ENCODE assay signal across 1 cellular context in the genomic region with DNA sequence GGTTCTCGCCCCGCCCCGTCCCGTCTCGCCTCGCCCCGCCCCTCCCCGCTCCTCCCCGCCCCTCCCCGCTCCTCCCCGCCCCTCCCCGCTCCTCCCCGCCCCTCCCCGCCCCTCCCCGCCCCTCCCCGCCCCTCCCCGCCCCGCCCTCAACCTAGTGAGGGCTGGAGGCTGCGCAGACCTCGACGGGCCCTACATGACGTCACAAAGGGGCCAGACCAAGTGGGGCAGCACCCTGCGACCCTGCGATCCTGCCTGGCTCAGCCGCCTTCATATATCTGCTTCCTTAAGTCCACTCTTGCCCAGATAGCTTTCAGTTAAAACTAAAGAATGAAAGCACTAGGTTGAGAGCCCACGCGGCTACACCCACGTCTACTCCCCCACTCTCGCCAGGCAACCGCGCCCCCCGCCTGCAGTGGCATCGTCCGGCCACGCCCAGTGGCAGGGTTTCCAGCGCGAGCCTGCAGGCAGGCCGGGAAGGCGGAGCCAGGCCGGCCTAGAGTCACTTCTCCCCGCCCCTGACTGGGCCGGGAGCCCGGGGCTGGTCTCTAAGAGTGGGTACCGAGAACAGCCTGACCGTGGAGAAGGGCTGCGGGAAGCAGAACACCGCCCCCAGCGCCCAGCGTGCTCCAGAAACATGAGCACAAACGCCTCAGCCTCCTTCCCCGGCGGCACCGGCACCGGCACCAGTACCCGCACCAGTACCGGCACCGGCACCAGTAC.
A peak's percentile ranks its signal among the peaks of the same experiment; 100 is the strongest.
TF ChIP-seq lines count a peak whose summit lies in the region.

No MANE protein-coding gene starts in this region.

TF ChIP-seq in HepG2, 621 proteins besides CTCF, POLR2A, EP300 and RAD21 (continued from another document and continues in another):
- no peak for TF ChIP-seq ZNF546 (CRISPR knock-in tag; conservative IDR thresholded peaks at IDR 0.05)
- TF ChIP-seq CREM (IDR thresholded peaks at IDR 0.05), result peak; percentile 62; the same call in 1 of the 2 replicates
- TF ChIP-seq CREM (CRISPR knock-in tag; IDR thresholded peaks at IDR 0.05), result no peak
- peak; percentile 61 for TF ChIP-seq RBFOX2 (IDR thresholded peaks at IDR 0.05; ENCODE audit: low read depth, low read length)
- 0 out of 2 replicates have a peak, but pooled peaks have one; percentile 45 for TF ChIP-seq ZNF280B (CRISPR knock-in tag; IDR thresholded peaks at IDR 0.05; ENCODE audit: borderline replicate concordance)
- TF ChIP-seq FOXA3 (CRISPR knock-in tag; IDR thresholded peaks at IDR 0.05), result peak; percentile 25; the same call in 1 of the 2 replicates
- no peak for TF ChIP-seq BRCA1 (CRISPR knock-in tag; IDR thresholded peaks at IDR 0.05)
- no peak for TF ChIP-seq PRDM15 (CRISPR knock-in tag; IDR thresholded peaks at IDR 0.05)
- TF ChIP-seq, protein P1, sequence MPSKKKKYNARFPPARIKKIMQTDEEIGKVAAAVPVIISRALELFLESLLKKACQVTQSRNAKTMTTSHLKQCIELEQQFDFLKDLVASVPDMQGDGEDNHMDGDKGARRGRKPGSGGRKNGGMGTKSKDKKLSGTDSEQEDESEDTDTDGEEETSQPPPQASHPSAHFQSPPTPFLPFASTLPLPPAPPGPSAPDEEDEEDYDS (CRISPR knock-in tag; IDR thresholded peaks at IDR 0.05), result peak; percentile 66
- peak; percentile 42; the same call in 1 of the 2 replicates for TF ChIP-seq MED1 (CRISPR knock-in tag; IDR thresholded peaks at IDR 0.05)
- TF ChIP-seq SOX6 (IDR thresholded peaks at IDR 0.05), result no peak
- TF ChIP-seq SOX6 (CRISPR knock-in tag; IDR thresholded peaks at IDR 0.05), result peak; percentile 51
- TF ChIP-seq, protein P2, sequence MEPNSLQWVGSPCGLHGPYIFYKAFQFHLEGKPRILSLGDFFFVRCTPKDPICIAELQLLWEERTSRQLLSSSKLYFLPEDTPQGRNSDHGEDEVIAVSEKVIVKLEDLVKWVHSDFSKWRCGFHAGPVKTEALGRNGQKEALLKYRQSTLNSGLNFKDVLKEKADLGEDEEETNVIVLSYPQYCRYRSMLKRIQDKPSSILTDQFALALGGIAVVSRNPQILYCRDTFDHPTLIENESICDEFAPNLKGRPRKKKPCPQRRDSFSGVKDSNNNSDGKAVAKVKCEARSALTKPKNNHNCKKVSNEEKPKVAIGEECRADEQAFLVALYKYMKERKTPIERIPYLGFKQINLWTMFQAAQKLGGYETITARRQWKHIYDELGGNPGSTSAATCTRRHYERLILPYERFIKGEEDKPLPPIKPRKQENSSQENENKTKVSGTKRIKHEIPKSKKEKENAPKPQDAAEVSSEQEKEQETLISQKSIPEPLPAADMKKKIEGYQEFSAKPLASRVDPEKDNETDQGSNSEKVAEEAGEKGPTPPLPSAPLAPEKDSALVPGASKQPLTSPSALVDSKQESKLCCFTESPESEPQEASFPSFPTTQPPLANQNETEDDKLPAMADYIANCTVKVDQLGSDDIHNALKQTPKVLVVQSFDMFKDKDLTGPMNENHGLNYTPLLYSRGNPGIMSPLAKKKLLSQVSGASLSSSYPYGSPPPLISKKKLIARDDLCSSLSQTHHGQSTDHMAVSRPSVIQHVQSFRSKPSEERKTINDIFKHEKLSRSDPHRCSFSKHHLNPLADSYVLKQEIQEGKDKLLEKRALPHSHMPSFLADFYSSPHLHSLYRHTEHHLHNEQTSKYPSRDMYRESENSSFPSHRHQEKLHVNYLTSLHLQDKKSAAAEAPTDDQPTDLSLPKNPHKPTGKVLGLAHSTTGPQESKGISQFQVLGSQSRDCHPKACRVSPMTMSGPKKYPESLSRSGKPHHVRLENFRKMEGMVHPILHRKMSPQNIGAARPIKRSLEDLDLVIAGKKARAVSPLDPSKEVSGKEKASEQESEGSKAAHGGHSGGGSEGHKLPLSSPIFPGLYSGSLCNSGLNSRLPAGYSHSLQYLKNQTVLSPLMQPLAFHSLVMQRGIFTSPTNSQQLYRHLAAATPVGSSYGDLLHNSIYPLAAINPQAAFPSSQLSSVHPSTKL (CRISPR knock-in tag; IDR thresholded peaks at IDR 0.05), result peak; percentile 28; the same call in 1 of the 2 replicates
- TF ChIP-seq YEATS4 (CRISPR knock-in tag; IDR thresholded peaks at IDR 0.05; ENCODE audit: borderline replicate concordance), result no peak
- TF ChIP-seq GABPA (IDR thresholded peaks at IDR 0.05; ENCODE audit: low read depth, low read length), result no peak
- no peak for TF ChIP-seq GABPA (CRISPR knock-in tag; IDR thresholded peaks at IDR 0.05; ENCODE audit: low read depth)
- TF ChIP-seq THAP11 (CRISPR knock-in tag; IDR thresholded peaks at IDR 0.05), result peak; percentile 11; the same call in 1 of the 2 replicates
- no peak; the same call in 1 of the 2 replicates for TF ChIP-seq THAP9 (CRISPR knock-in tag; IDR thresholded peaks at IDR 0.05; ENCODE audit: borderline replicate concordance)
- TF ChIP-seq, protein P3, sequence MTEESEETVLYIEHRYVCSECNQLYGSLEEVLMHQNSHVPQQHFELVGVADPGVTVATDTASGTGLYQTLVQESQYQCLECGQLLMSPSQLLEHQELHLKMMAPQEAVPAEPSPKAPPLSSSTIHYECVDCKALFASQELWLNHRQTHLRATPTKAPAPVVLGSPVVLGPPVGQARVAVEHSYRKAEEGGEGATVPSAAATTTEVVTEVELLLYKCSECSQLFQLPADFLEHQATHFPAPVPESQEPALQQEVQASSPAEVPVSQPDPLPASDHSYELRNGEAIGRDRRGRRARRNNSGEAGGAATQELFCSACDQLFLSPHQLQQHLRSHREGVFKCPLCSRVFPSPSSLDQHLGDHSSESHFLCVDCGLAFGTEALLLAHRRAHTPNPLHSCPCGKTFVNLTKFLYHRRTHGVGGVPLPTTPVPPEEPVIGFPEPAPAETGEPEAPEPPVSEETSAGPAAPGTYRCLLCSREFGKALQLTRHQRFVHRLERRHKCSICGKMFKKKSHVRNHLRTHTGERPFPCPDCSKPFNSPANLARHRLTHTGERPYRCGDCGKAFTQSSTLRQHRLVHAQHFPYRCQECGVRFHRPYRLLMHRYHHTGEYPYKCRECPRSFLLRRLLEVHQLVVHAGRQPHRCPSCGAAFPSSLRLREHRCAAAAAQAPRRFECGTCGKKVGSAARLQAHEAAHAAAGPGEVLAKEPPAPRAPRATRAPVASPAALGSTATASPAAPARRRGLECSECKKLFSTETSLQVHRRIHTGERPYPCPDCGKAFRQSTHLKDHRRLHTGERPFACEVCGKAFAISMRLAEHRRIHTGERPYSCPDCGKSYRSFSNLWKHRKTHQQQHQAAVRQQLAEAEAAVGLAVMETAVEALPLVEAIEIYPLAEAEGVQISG (CRISPR knock-in tag; IDR thresholded peaks at IDR 0.05), result peak; percentile 36; the same call in 1 of the 2 replicates
- TF ChIP-seq POGZ (CRISPR knock-in tag; IDR thresholded peaks at IDR 0.05), result peak; percentile 50; the same call in 1 of the 2 replicates
- TF ChIP-seq, protein P4, sequence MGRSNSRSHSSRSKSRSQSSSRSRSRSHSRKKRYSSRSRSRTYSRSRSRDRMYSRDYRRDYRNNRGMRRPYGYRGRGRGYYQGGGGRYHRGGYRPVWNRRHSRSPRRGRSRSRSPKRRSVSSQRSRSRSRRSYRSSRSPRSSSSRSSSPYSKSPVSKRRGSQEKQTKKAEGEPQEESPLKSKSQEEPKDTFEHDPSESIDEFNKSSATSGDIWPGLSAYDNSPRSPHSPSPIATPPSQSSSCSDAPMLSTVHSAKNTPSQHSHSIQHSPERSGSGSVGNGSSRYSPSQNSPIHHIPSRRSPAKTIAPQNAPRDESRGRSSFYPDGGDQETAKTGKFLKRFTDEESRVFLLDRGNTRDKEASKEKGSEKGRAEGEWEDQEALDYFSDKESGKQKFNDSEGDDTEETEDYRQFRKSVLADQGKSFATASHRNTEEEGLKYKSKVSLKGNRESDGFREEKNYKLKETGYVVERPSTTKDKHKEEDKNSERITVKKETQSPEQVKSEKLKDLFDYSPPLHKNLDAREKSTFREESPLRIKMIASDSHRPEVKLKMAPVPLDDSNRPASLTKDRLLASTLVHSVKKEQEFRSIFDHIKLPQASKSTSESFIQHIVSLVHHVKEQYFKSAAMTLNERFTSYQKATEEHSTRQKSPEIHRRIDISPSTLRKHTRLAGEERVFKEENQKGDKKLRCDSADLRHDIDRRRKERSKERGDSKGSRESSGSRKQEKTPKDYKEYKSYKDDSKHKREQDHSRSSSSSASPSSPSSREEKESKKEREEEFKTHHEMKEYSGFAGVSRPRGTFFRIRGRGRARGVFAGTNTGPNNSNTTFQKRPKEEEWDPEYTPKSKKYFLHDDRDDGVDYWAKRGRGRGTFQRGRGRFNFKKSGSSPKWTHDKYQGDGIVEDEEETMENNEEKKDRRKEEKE (IDR thresholded peaks at IDR 0.05), result no peak
- peak; percentile 57; the same call in 1 of the 2 replicates for TF ChIP-seq GABPB1 (CRISPR knock-in tag; IDR thresholded peaks at IDR 0.05)
- no peak for TF ChIP-seq SP140L (CRISPR knock-in tag; IDR thresholded peaks at IDR 0.05; ENCODE audit: borderline replicate concordance)
- no peak for TF ChIP-seq ARNTL (CRISPR knock-in tag; IDR thresholded peaks at IDR 0.05)
- TF ChIP-seq HOXA3 (CRISPR knock-in tag; IDR thresholded peaks at IDR 0.05), result no peak
- no peak; the same call in 1 of the 2 replicates for TF ChIP-seq KLF12 (CRISPR knock-in tag; IDR thresholded peaks at IDR 0.05; ENCODE audit: borderline replicate concordance)
- peak; percentile 39; the same call in 1 of the 2 replicates for TF ChIP-seq TBX2 (CRISPR knock-in tag; IDR thresholded peaks at IDR 0.05; ENCODE audit: borderline replicate concordance)
- peak; percentile 32; the same call in 1 of the 3 replicates for TF ChIP-seq MXI1 (IDR thresholded peaks at IDR 0.05; ENCODE audit: borderline replicate concordance, low read depth, low read length)
- TF ChIP-seq CSRNP1 (CRISPR knock-in tag; IDR thresholded peaks at IDR 0.05), result 0 out of 2 replicates have a peak, but pooled peaks have one; percentile 27
- TF ChIP-seq ZNF761 (CRISPR knock-in tag; conservative IDR thresholded peaks at IDR 0.05), result 0 out of 2 replicates have a peak, but pooled peaks have one; percentile 41
- TF ChIP-seq ZNF792 (CRISPR knock-in tag; IDR thresholded peaks at IDR 0.05), result no peak
- no peak; the same call in 1 of the 2 replicates for TF ChIP-seq PHF21A (CRISPR knock-in tag; IDR thresholded peaks at IDR 0.05)
